Comparison of ENCODE assay signal across 1 cellular context in the genomic region with DNA sequence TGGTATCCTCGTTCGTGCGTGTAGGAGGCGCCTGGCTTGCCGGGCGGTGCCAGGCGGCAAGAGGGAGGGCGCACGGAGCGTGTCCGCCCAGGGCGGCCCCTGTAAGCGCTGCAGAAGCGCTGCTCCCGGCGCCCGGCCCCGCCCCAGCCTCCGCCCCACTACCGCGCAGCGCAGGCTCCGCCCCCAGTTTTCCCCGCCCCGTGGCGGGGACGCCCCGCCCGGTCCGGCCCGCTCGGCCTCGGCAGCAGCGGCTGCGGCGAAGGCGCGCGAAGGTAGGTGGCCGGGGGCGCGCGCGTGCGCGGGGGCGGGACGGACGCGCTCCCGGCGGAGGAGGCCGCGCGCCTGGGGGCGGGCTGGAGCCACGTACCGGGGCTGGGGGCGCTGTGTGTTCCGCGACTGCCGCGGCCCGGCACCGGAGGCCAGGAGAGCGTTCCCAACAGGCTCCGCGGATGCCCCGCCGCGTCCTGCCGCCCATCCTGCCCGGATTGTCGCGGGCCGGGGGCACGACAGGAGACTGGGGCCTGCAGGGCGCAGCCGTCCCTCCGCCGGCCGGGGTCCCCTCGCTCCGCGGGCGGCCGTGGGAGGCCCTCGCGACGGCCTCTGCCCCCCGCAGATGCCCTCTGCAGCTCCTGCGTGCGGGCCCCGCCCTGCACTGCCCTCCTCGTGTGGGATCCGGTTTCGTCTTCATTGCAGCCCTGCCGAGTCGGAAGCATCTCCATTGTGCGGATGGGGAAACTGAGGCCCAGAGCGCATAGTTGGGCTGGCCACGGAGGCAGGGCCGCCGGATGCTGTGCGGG.
TF ChIP-seq lines count a peak whose summit lies in the region.

No MANE protein-coding gene starts in this region.

TF ChIP-seq in SK-N-SH, 30 proteins besides CTCF, POLR2A, EP300 and RAD21 (continued from another document):
- TF ChIP-seq SMC3 (IDR thresholded peaks at IDR 0.05; ENCODE audit: low read depth, low read length) (no peak; the same call in 1 of the 2 replicates), NRF1 (IDR thresholded peaks at IDR 0.05; ENCODE audit: low read depth, low read length) (peak; percentile 86), GATA2 (CRISPR knock-in tag; IDR thresholded peaks at IDR 0.05) (no peak)
- TF ChIP-seq, protein P1, sequence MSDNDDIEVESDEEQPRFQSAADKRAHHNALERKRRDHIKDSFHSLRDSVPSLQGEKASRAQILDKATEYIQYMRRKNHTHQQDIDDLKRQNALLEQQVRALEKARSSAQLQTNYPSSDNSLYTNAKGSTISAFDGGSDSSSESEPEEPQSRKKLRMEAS (IDR thresholded peaks at IDR 0.05; ENCODE audit: low read depth): peak; percentile 97
